In the genomic region with DNA sequence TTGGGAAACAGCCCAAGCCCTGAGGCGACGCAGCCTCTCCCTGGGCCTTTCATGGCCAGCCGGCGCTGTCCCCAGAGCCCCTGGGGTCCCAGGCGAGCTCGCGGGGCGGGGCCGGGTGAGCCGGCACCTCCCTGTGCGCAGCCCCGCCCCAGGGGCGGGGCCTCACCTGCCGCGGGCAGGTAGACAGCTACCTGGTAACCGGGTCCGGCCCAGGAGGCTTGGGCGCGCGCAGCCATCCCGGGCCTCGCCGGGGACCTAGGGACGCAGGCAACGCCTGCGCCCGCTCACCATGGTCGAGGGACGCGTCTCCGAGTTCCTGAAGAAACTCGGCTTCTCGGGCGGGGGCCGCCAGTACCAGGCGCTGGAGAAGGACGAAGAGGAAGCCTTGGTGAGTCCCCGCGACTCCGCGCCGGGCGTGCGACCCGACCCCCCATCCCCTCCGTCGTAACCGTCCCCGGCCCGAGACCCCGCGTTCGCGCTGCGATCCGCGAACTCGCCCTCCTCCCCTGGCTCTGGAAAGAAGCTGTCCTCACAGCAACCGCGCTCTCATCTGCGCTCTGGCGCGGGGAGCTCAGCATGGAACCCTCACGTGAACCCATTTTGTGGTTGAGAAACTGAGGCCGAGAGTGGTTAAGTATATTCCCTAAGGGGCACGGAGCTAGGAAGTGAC, we compare ENCODE assay signal across 10 cellular contexts. TPM values are rescaled to one million over a fixed set of nuclear protein-coding genes. Genes with fewer than 3 reads are reported as not detected.
DNase-seq lines count a peak whose midpoint lies in the region; ATAC-seq, FAIRE-seq and TF ChIP-seq lines count a peak whose summit lies in the region.
"Had no signal": no experiment of that assay in that cellular context is flagged by ENCODE, and none has a peak within 500 bp of the region (broad histone marks: within the 10 kb centered on the region; RNA-seq: fewer than 3 reads in every experiment).

A gene with protein sequence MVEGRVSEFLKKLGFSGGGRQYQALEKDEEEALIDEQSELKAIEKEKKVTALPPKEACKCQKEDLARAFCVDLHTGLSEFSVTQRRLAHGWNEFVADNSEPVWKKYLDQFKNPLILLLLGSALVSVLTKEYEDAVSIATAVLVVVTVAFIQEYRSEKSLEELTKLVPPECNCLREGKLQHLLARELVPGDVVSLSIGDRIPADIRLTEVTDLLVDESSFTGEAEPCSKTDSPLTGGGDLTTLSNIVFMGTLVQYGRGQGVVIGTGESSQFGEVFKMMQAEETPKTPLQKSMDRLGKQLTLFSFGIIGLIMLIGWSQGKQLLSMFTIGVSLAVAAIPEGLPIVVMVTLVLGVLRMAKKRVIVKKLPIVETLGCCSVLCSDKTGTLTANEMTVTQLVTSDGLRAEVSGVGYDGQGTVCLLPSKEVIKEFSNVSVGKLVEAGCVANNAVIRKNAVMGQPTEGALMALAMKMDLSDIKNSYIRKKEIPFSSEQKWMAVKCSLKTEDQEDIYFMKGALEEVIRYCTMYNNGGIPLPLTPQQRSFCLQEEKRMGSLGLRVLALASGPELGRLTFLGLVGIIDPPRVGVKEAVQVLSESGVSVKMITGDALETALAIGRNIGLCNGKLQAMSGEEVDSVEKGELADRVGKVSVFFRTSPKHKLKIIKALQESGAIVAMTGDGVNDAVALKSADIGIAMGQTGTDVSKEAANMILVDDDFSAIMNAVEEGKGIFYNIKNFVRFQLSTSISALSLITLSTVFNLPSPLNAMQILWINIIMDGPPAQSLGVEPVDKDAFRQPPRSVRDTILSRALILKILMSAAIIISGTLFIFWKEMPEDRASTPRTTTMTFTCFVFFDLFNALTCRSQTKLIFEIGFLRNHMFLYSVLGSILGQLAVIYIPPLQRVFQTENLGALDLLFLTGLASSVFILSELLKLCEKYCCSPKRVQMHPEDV (plus strand): TSS at position 212 of the 670 bp plus-strand sequence. CDS start 78 bp downstream, at position 290.

- CTCF ChIA-PET in IMR-90 (lab: Yijun Ruan, JAX) (interaction anchor here (0.5 kb wide), 1 partner anchor 27 kb away, joined by 3 read pairs; no protein-coding TSS in a partner anchor), mammary epithelial cell (lab: Charles Lee; ENCODE audit: low non-redundant PET) (interaction anchor here (0.8 kb wide), 1 partner anchor 18 kb away, joined by 3 read pairs; no protein-coding TSS in a partner anchor)

- no peaks in the 10 kb centered on the region for H3K79me1 ChIP-seq in IMR-90 (ENCODE audit: low read depth in 1 of 2, low read length in 2 of 2)

- H4K91ac ChIP-seq in IMR-90 (ENCODE audit: insufficient read depth, low read depth, low read length): no peak within 1 kb of the TSS

- BruUV-seq in IMR-90 (replicated peaks; lab: Mats Ljungman, UMichigan): no TSS peak
- BruUV-seq in mammary epithelial cell (replicated peaks; lab: Mats Ljungman, UMichigan): no TSS peak

- H3K14ac ChIP-seq in IMR-90 (replicated peaks; ENCODE audit: low read depth, low read length): no peak within 1 kb of the TSS

- TF ChIP-seq POLR2A in IMR-90 (IDR thresholded peaks at IDR 0.05; ENCODE audit: low read depth, low read length) (no peak), GM12892 (IDR thresholded peaks at IDR 0.05; ENCODE audit: low read depth, low read length) (no peak)

- H4K8ac ChIP-seq in IMR-90 (ENCODE audit: low read depth in 2 of 2, low read length in 2 of 2): no peak within 1 kb of the TSS

- H3K4me3 ChIP-seq in ACC112 (ENCODE audit: low read depth, low read length) (peak within 1 kb of the TSS; percentile 17; the same call in 1 of the 2 replicates), IMR-90 (ENCODE audit: insufficient read depth, low read depth, low read length) (no peak within 1 kb of the TSS), mammary epithelial cell (replicated peaks in 1 of 3; ENCODE audit: insufficient read depth in 1 of 3, low read depth in 2 of 3, low read length in 3 of 3) (peak within 1 kb of the TSS in 2 of 3 experiments; percentile 24 to 37), mesodermal cell (ENCODE audit: extremely low read depth, insufficient read depth, low read length, poor library complexity, severe bottlenecking) (peak within 1 kb of the TSS; percentile 27)
- H3K4me3 ChIP-seq: SK-N-MC had no signal

- no peak within 1 kb of the TSS for H2AK5ac ChIP-seq in IMR-90 (ENCODE audit: low read depth, low read length)

- no peak for TF ChIP-seq RAD21 in IMR-90 (IDR thresholded peaks at IDR 0.05; ENCODE audit: low read length)

- no peaks in the 10 kb centered on the region for H3K36me3 ChIP-seq in ACC112 (ENCODE audit: insufficient read depth, low read length)
- no peaks in the 10 kb centered on the region for H3K36me3 ChIP-seq in IMR-90 (ENCODE audit: control insufficient read depth, insufficient read depth, low read length)
- no peaks in the 10 kb centered on the region for H3K36me3 ChIP-seq in mammary epithelial cell (ENCODE audit: insufficient read depth, low read length)
- H3K36me3 ChIP-seq in mesodermal cell (ENCODE audit: control insufficient read depth, insufficient read depth, low read length): no peaks in the 10 kb centered on the region

- peak within 1 kb of the TSS; percentile 27 for H3K23ac ChIP-seq in IMR-90 (ENCODE audit: low read depth, low read length)

- H3K4ac ChIP-seq in IMR-90 (ENCODE audit: low read depth, low read length): no peak within 1 kb of the TSS

- H3K56ac ChIP-seq in IMR-90 (ENCODE audit: extremely low read depth, insufficient read depth, low read length): no peak within 1 kb of the TSS

- DNase-seq in IMR-90 (no peak), mammary epithelial cell (peak; percentile 62), D721Med (ENCODE audit: insufficient read length, low spot score) (no peak), NCI-H2107 (lab: John Stamatoyannopoulos, UW) (no peak), GM12892 (ENCODE audit: insufficient read length) (no peak)
- DNase-seq: DND-41 had no signal

- no peak within 1 kb of the TSS for H2BK15ac ChIP-seq in IMR-90 (ENCODE audit: low read depth, low read length)

- no peak within 1 kb of the TSS for H3K9ac ChIP-seq in IMR-90 (ENCODE audit: low read depth, low read length)
- H3K9ac ChIP-seq in mammary epithelial cell (ENCODE audit: insufficient read depth, low read length): no peak within 1 kb of the TSS

- H2BK5ac ChIP-seq in IMR-90 (ENCODE audit: low read depth, low read length, poor library complexity, severe bottlenecking): no peak within 1 kb of the TSS

- no peaks in the 10 kb centered on the region for H4K20me1 ChIP-seq in IMR-90 (ENCODE audit: insufficient read depth, low read length)
- H4K20me1 ChIP-seq in mammary epithelial cell (ENCODE audit: insufficient read depth, low read length): no peaks in the 10 kb centered on the region

- 2% methylated on average over 20 of the region's 66 CpGs; no CpG with 5 or more reads in 1 of the 2 experiments for WGBS in IMR-90 (ENCODE audit: extremely low coverage in 2 of 2, insufficient read length in 1 of 2), 2 experiments
- 0% methylated on average over 2 of the region's 66 CpGs for WGBS in mammary epithelial cell (ENCODE audit: low coverage, missing lambda C conversion rate)
- 1 to 2% methylated on average over 59 to 63 of the region's 66 CpGs for WGBS in mesodermal cell (ENCODE audit: insufficient coverage in 2 of 2), 2 experiments

- H3K27ac ChIP-seq in ACC112 (ENCODE audit: low read depth, low read length): no peak within 1 kb of the TSS
- no peak within 1 kb of the TSS for H3K27ac ChIP-seq in IMR-90 (ENCODE audit: insufficient read depth, low read length)
- H3K27ac ChIP-seq in mammary epithelial cell (ENCODE audit: insufficient read depth, low read depth, low read length): no peak within 1 kb of the TSS
- H3K27ac ChIP-seq in mesodermal cell (ENCODE audit: low read depth, low read length, severe bottlenecking): no peak within 1 kb of the TSS
- H3K27ac ChIP-seq: SK-N-MC had no signal

- no peak within 1 kb of the TSS for H4K5ac ChIP-seq in IMR-90 (ENCODE audit: low read depth, low read length)

- H3K79me2 ChIP-seq in ACC112 (ENCODE audit: control insufficient read depth, insufficient read depth, low read length, unreplicated experiment) (no peaks in the 10 kb centered on the region), mammary epithelial cell (ENCODE audit: insufficient read depth, low read length) (no peaks in the 10 kb centered on the region)

- H3K4me2 ChIP-seq in IMR-90 (ENCODE audit: low read depth, low read length) (no peak within 1 kb of the TSS; the same call in 1 of the 2 replicates), mammary epithelial cell (ENCODE audit: insufficient read depth, low read depth, low read length) (peak within 1 kb of the TSS; percentile 78)

- no peak within 1 kb of the TSS for H2BK120ac ChIP-seq in IMR-90 (ENCODE audit: low read depth, low read length)

- H3K9me1 ChIP-seq in IMR-90 (ENCODE audit: insufficient read depth, low read length): no peaks in the 10 kb centered on the region

- peaks cover 62% of the 10 kb centered on the region for H3K27me3 ChIP-seq in ACC112 (ENCODE audit: insufficient read depth, low read length)
- H3K27me3 ChIP-seq in IMR-90 (ENCODE audit: control insufficient read depth, insufficient read depth, low read length): peaks cover 76% of the 10 kb centered on the region
- peaks cover 28% of the 10 kb centered on the region for H3K27me3 ChIP-seq in mammary epithelial cell (ENCODE audit: insufficient read depth, low read length)

- dilution Hi-C loops in IMR-90 (cut with HindIII; ENCODE audit: low sequenced_read_pairs, unreplicated experiment): no loop called here
- dilution Hi-C loops in mammary epithelial cell (cut with HindIII; ENCODE audit: low sequenced_read_pairs): no loop called here

- no peak within 1 kb of the TSS for H2AK9ac ChIP-seq in IMR-90 (replicated peaks; ENCODE audit: low read depth, low read length, poor library complexity)

- FAIRE-seq in D721Med (lab: Jason Lieb, UNC): no peak
- no peak for FAIRE-seq in GM12892 (lab: Jason Lieb, UNC)

- H3K18ac ChIP-seq in IMR-90 (ENCODE audit: low read depth, low read length): no peak within 1 kb of the TSS

- H2BK20ac ChIP-seq in IMR-90 (ENCODE audit: low read depth, low read length): no peak within 1 kb of the TSS

- POLR2A ChIA-PET in IMR-90 (lab: Charles Lee; ENCODE audit: unreplicated experiment): no interaction called here

- ATAC-seq in IMR-90 (ENCODE audit: low read depth) (no peak; the same call in 1 of the 2 replicates), GM21737 (IDR thresholded peaks at IDR 0.05; ENCODE audit: unreplicated experiment) (no peak)

- in situ Hi-C loops in IMR-90 (cut with MboI; ENCODE audit: low sequenced_read_pairs) (no loop called here), mammary epithelial cell (cut with MboI; ENCODE audit: low sequenced_read_pairs in 2 of 2) (no loop called here)

- intact Hi-C loops in IMR-90 (cut with micrococcal nuclease) (no loop called here), mammary epithelial cell (cut with micrococcal nuclease) (no loop called here)

- no peak for TF ChIP-seq CTCF in IMR-90 (conservative IDR thresholded peaks at IDR 0.05; ENCODE audit: low read depth, low read length)
- no peak for TF ChIP-seq CTCF in mammary epithelial cell (conservative IDR thresholded peaks at IDR 0.05 in 1 of 2, IDR thresholded peaks at IDR 0.05 in 1 of 2; ENCODE audit: extremely low read depth in 1 of 2, insufficient read depth in 1 of 2, low read depth in 1 of 2, low read length in 2 of 2)
- TF ChIP-seq CTCF in D721Med (IDR thresholded peaks at IDR 0.05; ENCODE audit: insufficient read depth, missing control alignments): no peak

- H2AFZ ChIP-seq in ACC112 (ENCODE audit: low read length, unreplicated experiment): no peak within 1 kb of the TSS
- peak within 1 kb of the TSS; percentile 49 for H2AFZ ChIP-seq in IMR-90 (replicated peaks; ENCODE audit: low read length, poor library complexity)
- peak within 1 kb of the TSS; percentile 66 for H2AFZ ChIP-seq in mammary epithelial cell (ENCODE audit: low read depth, low read length)

- H3K4me1 ChIP-seq in ACC112 (ENCODE audit: control insufficient read depth, insufficient read depth, low read length, unreplicated experiment): no peaks in the 10 kb centered on the region
- no peaks in the 10 kb centered on the region for H3K4me1 ChIP-seq in IMR-90 (ENCODE audit: control insufficient read depth, insufficient read depth, low read length)
- H3K4me1 ChIP-seq in mammary epithelial cell (ENCODE audit: insufficient read depth, low read length): peaks cover 10% of the 10 kb centered on the region
- H3K4me1 ChIP-seq in mesodermal cell (ENCODE audit: control insufficient read depth, insufficient read depth, low read length, poor library complexity, severe bottlenecking): peaks cover 6% of the 10 kb centered on the region

- H3K9me3 ChIP-seq in IMR-90 (ENCODE audit: control insufficient read depth, insufficient read depth, low read length): no peaks in the 10 kb centered on the region; the same call in 1 of the 2 replicates
- no peaks in the 10 kb centered on the region for H3K9me3 ChIP-seq in mammary epithelial cell (replicated peaks; ENCODE audit: insufficient read depth, low read length)
- no peaks in the 10 kb centered on the region for H3K9me3 ChIP-seq in mesodermal cell (ENCODE audit: control insufficient read depth, low read length)

RNA-seq across cellular contexts. Expression of the gene that starts here (rescaled TPM):
- not detected in 2 replicates for total RNA-seq in IMR-90 (2012; rRNA removed)
- polyA plus RNA-seq in IMR-90 (2012; rRNA removed): not detected in 2 replicates
- polyA plus RNA-seq in IMR-90 (2012; cell fraction: cytosol; rRNA removed): 0.07 TPM in 1 of 2 replicates, not detected in the other
- polyA plus RNA-seq in IMR-90 (2012; cell fraction: nucleus; rRNA removed; ENCODE audit: low replicate concordance): not detected in 2 replicates
- under 1 TPM; 0.19 to 0.67 TPM for total RNA-seq in mammary epithelial cell
- polyA plus RNA-seq in mammary epithelial cell: not detected
- not detected for polyA minus RNA-seq in mammary epithelial cell
- polyA plus RNA-seq in mesodermal cell (2013, experiment 1 of 2): not detected
- not detected for polyA plus RNA-seq in mesodermal cell (2013, experiment 2 of 2)
- polyA plus RNA-seq in GM12892 (2012; ENCODE audit: missing spikeins): 0.15 TPM

Comparison
In these comparisons a context has a peak if more than half of its experiments do, and no peak if none do; other contexts are left out.
1. Peak in DNase-seq, H3K4me3 ChIP-seq and H3K4me2 ChIP-seq in mammary epithelial cell; RNA of the gene not detected or under 1 TPM.